In genomic region chr21:31731112-31731801, GRCh38 we compare ENCODE assay signal across 8 cellular contexts. TPM values are rescaled to one million over a fixed set of nuclear protein-coding genes. Genes with fewer than 3 reads are reported as not detected.
DNase-seq lines count a peak whose midpoint lies in the region; ATAC-seq and TF ChIP-seq lines count a peak whose summit lies in the region.

No MANE protein-coding gene starts in this region.

- no peaks in the 10 kb centered on the region for H3K27me3 Mint-ChIP-seq in CD8-positive, alpha-beta memory T cell
- no peaks in the 10 kb centered on the region for H3K27me3 Mint-ChIP-seq in activated B cell treated with CpG ODN at 0.5 μM for 24 hours

- no peaks in the 10 kb centered on the region for H3K27me3 ChIP-seq in CD8-positive, alpha-beta memory T cell (ENCODE audit: insufficient read depth, low read length, poor library complexity, severe bottlenecking)

- DNase-seq in CD8-positive, alpha-beta memory T cell, result peak; percentile 35 to 74 (median 58)
- DNase-seq in HT-29 (ENCODE audit: low spot score) (peak; percentile 39), activated B cell treated with CpG ODN at 0.5 μM for 24 hours (no peak), caudate nucleus (lab: John Stamatoyannopoulos, UW) (peak in 31 of 61 donors; percentile 8 to 72 (median 40)), left lobe of liver (ENCODE audit: low spot score) (peak; percentile 85), NCI-H1694 treated with DMSO at 0.1 percent for 48 hours (lab: John Stamatoyannopoulos, UW) (no peak)
- DNase-seq in stimulated activated CD4-positive, alpha-beta T cell treated with anti-CD3 and anti-CD28 coated beads, Interleukin-4, amount 100 ng/mL, for 24 hours, result peak; percentile 47

- H3K4me3 ChIP-seq in CD8-positive, alpha-beta memory T cell (ENCODE audit: low read length), result peak overlapping the region; percentile 56

- ATAC-seq in GM19468 (IDR thresholded peaks at IDR 0.05; ENCODE audit: extremely low read depth, unreplicated experiment) (peak; percentile 1), activated B cell treated with CpG ODN at 0.5 μM for 24 hours (ENCODE audit: low read depth) (peak; percentile 22), left lobe of liver (peak; percentile 72)

- no peak for TF ChIP-seq CTCF in activated B cell treated with CpG ODN at 0.5 μM for 24 hours (IDR thresholded peaks at IDR 0.05)

- peak overlapping the region; percentile 83 for H3K27ac ChIP-seq in CD8-positive, alpha-beta memory T cell (ENCODE audit: low read depth, low read length)
- peak overlapping the region; percentile 72 for H3K27ac ChIP-seq in caudate nucleus (ENCODE audit: low read depth, low read length)

- H3K4me1 Mint-ChIP-seq in CD8-positive, alpha-beta memory T cell, result peaks cover 0 to 7% (median 4%) of the 10 kb centered on the region in 3 donors
- peaks cover 16% of the 10 kb centered on the region for H3K4me1 Mint-ChIP-seq in activated B cell treated with CpG ODN at 0.5 μM for 24 hours

- H3K27ac Mint-ChIP-seq in CD8-positive, alpha-beta memory T cell, result peak overlapping the region in 7 of 8 donors; percentile 47 to 94 (median 81)
- H3K27ac Mint-ChIP-seq in activated B cell treated with CpG ODN at 0.5 μM for 24 hours, result peak overlapping the region; percentile 84

- POLR2A ChIA-PET in CD8-positive, alpha-beta memory T cell (lab: Charles Lee), result no interaction called here
- POLR2A ChIA-PET in activated B cell treated with CpG ODN at 0.5 μM for 24 hours (lab: Charles Lee), result interaction anchor here (0.6 to 6.2 kb wide), 5 partner anchors 21 to 881 kb away, joined by 3 to 90 read pairs (median 3); partner anchors contain the start of gene CFAP298

- peak overlapping the region in 6 of 7 donors; percentile 86 to 93 (median 89) for H3K4me3 Mint-ChIP-seq in CD8-positive, alpha-beta memory T cell
- H3K4me3 Mint-ChIP-seq in activated B cell treated with CpG ODN at 0.5 μM for 24 hours, result no peak overlapping the region

- peaks cover 0 to 13% (median 0%) of the 10 kb centered on the region in 3 donors for H3K36me3 Mint-ChIP-seq in CD8-positive, alpha-beta memory T cell
- H3K36me3 Mint-ChIP-seq in activated B cell treated with CpG ODN at 0.5 μM for 24 hours (ENCODE audit: low read depth), result peaks cover 7% of the 10 kb centered on the region

- CTCF ChIA-PET in CD8-positive, alpha-beta memory T cell (lab: Charles Lee), result no interaction called here
- CTCF ChIA-PET in activated B cell treated with CpG ODN at 0.5 μM for 24 hours (lab: Charles Lee), result no interaction called here

- no peaks in the 10 kb centered on the region for H3K9me3 Mint-ChIP-seq in CD8-positive, alpha-beta memory T cell
- no peaks in the 10 kb centered on the region for H3K9me3 Mint-ChIP-seq in activated B cell treated with CpG ODN at 0.5 μM for 24 hours

- peaks cover 43% of the 10 kb centered on the region for H3K4me1 ChIP-seq in CD8-positive, alpha-beta memory T cell (ENCODE audit: insufficient read depth, low read length)

- intact Hi-C loops in activated B cell treated with CpG ODN at 0.5 μM for 24 hours (cut with micrococcal nuclease), result loop anchor here (1.0 to 5.0 kb wide), 6 partner anchors 17 to 1911 kb away; partner anchors contain the start of genes CFAP298, CRYZL1, ITSN1 and SOD1

- no peaks in the 10 kb centered on the region for H3K9me3 ChIP-seq in CD8-positive, alpha-beta memory T cell (ENCODE audit: low read length)

- no peaks in the 10 kb centered on the region for H3K36me3 ChIP-seq in CD8-positive, alpha-beta memory T cell (ENCODE audit: insufficient read depth, low read length)

RNA-seq across cellular contexts. Expression of gene SCAF4, which starts 0.7 kb away (rescaled TPM):
- 10 to 100 TPM; 55.4 to 55.9 TPM for total RNA-seq in CD8-positive, alpha-beta memory T cell
- 27.5 TPM for polyA plus RNA-seq in CD8-positive, alpha-beta memory T cell
- total RNA-seq in HT-29 (2014; rRNA removed; shearing (Covaris generic)), result 7.6 and 7.9 TPM in 2 replicates
- total RNA-seq in activated B cell treated with CpG ODN at 0.5 μM for 24 hours (71.6 and 80.5 TPM in 2 replicates), left lobe of liver (14.2 TPM)

Comparison
In these comparisons a context has a peak if more than half of its experiments do, and no peak if none do; other contexts are left out.
1. DNase-seq: peak in CD8-positive, alpha-beta memory T cell (5 of 5), HT-29 (single experiment), caudate nucleus (31 of 61), left lobe of liver (single experiment) and stimulated activated CD4-positive, alpha-beta T cell treated with anti-CD3 and anti-CD28 coated beads, Interleukin-4, amount 100 ng/mL, for 24 hours (single experiment); none in activated B cell treated with CpG ODN at 0.5 μM for 24 hours (single experiment) and NCI-H1694 treated with DMSO at 0.1 percent for 48 hours (single experiment).
2. ATAC-seq: peak in every context shown above with its lines; median percentile 72 in left lobe of liver; 22 in activated B cell treated with CpG ODN at 0.5 μM for 24 hours; 1 in GM19468.